Comparison of ENCODE assay signal across 21 cellular contexts in the genomic region with DNA sequence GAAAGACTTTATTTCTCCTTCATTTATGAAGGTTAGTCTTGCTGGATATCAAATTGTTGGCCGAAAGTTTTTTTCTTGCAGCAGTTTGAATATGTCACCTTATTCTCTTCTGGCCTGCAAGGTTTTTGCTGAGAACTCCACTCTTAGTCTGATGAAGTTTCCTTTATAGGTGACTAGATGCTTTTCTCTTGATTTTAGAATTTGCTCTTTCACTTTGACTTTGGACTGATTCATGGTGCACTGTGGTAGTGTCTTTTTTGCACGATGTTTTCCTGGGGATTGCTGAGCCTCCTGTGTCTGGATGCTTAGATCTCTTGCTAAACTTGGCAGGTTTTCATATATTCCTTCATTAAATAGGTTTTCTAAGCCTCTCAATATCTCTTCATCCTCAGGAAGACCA. TPM values are rescaled to one million over a fixed set of nuclear protein-coding genes. Genes with fewer than 3 reads are reported as not detected.
DNase-seq lines count a peak whose midpoint lies in the region; ATAC-seq lines count a peak whose summit lies in the region.
"Had no signal": no experiment of that assay in that cellular context is flagged by ENCODE, and none has a peak within 500 bp of the region (broad histone marks: within the 10 kb centered on the region; RNA-seq: fewer than 3 reads in every experiment).

No MANE protein-coding gene starts in this region.

- ATAC-seq in HG03196 (IDR thresholded peaks at IDR 0.05; ENCODE audit: unreplicated experiment) = no peak
- ATAC-seq: CD8-positive, alpha-beta T cell; naive thymus-derived CD4-positive, alpha-beta T cell had no signal

- in situ Hi-C loops in GM23248 (cut with MboI) = no loop called here

- peaks cover 17% of the 10 kb centered on the region for H3K4me1 Mint-ChIP-seq in activated naive CD4-positive, alpha-beta T cell treated with anti-CD3 and anti-CD28 coated beads, Interleukin-2, amount 50 U/mL, for 24 hours
- H3K4me1 Mint-ChIP-seq in activated T-helper 1 cell treated with anti-CD3 and anti-CD28 coated beads, Interleukin-12 subunit alpha, Interleukin-12 subunit beta, Interleukin-2, Interleukin-4 antibody, amounts not matched to agents 30 ng/mL and 10 ng/mL and 1 ng/mL, durations not matched to agents 14 hours and 24 hours and 36 hours (ENCODE audit: low read depth) = peaks cover 64% of the 10 kb centered on the region
- H3K4me1 Mint-ChIP-seq in CD4-positive, alpha-beta memory T cell = peaks cover 7 to 28% (median 16%) of the 10 kb centered on the region in 4 donors
- H3K4me1 Mint-ChIP-seq: brain, IgD-negative memory B cell, memory B cell had no signal

- no peaks in the 10 kb centered on the region for H4K20me1 ChIP-seq in GM23248 (ENCODE audit: insufficient read depth)

- POLR2A ChIA-PET in CD4-positive, alpha-beta memory T cell (lab: Charles Lee; ENCODE audit: partially characterized antibody) = no interaction called here

- H3K9me2 ChIP-seq in GM23248 (ENCODE audit: insufficient read depth) = no peaks in the 10 kb centered on the region

- no peaks in the 10 kb centered on the region for H3K36me3 ChIP-seq in GM23248 (ENCODE audit: low read depth)
- no peaks in the 10 kb centered on the region for H3K36me3 ChIP-seq in CD4-positive, alpha-beta memory T cell (ENCODE audit: insufficient read depth, low read length)
- H3K36me3 ChIP-seq: stomach had no signal

- H2AFZ ChIP-seq in GM23248 = no peak overlapping the region

- H3K79me2 ChIP-seq in GM23248 (ENCODE audit: insufficient read depth) = peaks cover 99% of the 10 kb centered on the region

- peak overlapping the region; percentile 9 for H3K27ac Mint-ChIP-seq in activated naive CD4-positive, alpha-beta T cell treated with anti-CD3 and anti-CD28 coated beads, Interleukin-2, amount 50 U/mL, for 24 hours
- H3K27ac Mint-ChIP-seq in activated T-helper 1 cell treated with anti-CD3 and anti-CD28 coated beads, Interleukin-12 subunit alpha, Interleukin-12 subunit beta, Interleukin-2, Interleukin-4 antibody, amounts not matched to agents 30 ng/mL and 10 ng/mL and 1 ng/mL, durations not matched to agents 14 hours and 24 hours and 36 hours = peak overlapping the region; percentile 83
- H3K27ac Mint-ChIP-seq in CD4-positive, alpha-beta memory T cell = no peak overlapping the region
- H3K27ac Mint-ChIP-seq: brain; CD8-positive, alpha-beta T cell; IgD-negative memory B cell; memory B cell had no signal

- H3K4me3 ChIP-seq in GM23248 = no peak overlapping the region
- H3K4me3 ChIP-seq in CD4-positive, alpha-beta memory T cell (ENCODE audit: low read length in 2 of 2) = no peak overlapping the region
- H3K4me3 ChIP-seq: coronary artery, stomach had no signal

- no peak overlapping the region for H3K4me2 ChIP-seq in GM23248 (ENCODE audit: unreplicated experiment)

- H3K4me3 Mint-ChIP-seq in activated naive CD4-positive, alpha-beta T cell treated with anti-CD3 and anti-CD28 coated beads, Interleukin-2, amount 50 U/mL, for 24 hours = peak overlapping the region; percentile 32
- peak overlapping the region; percentile 65 for H3K4me3 Mint-ChIP-seq in activated T-helper 1 cell treated with anti-CD3 and anti-CD28 coated beads, Interleukin-12 subunit alpha, Interleukin-12 subunit beta, Interleukin-2, Interleukin-4 antibody, amounts not matched to agents 30 ng/mL and 10 ng/mL and 1 ng/mL, durations not matched to agents 14 hours and 24 hours and 36 hours
- H3K4me3 Mint-ChIP-seq in CD4-positive, alpha-beta memory T cell = peak overlapping the region in 2 of 8 donors; percentile 31 to 33
- H3K4me3 Mint-ChIP-seq: brain; CD8-positive, alpha-beta T cell; IgD-negative memory B cell; memory B cell had no signal

- no peak overlapping the region for H3K9ac ChIP-seq in GM23248

- H3K36me3 Mint-ChIP-seq in activated naive CD4-positive, alpha-beta T cell treated with anti-CD3 and anti-CD28 coated beads, Interleukin-2, amount 50 U/mL, for 24 hours = peaks cover 1% of the 10 kb centered on the region
- H3K36me3 Mint-ChIP-seq in activated T-helper 1 cell treated with anti-CD3 and anti-CD28 coated beads, Interleukin-12 subunit alpha, Interleukin-12 subunit beta, Interleukin-2, Interleukin-4 antibody, amounts not matched to agents 30 ng/mL and 10 ng/mL and 1 ng/mL, durations not matched to agents 14 hours and 24 hours and 36 hours (ENCODE audit: low read depth) = peaks cover 3% of the 10 kb centered on the region
- H3K36me3 Mint-ChIP-seq in CD4-positive, alpha-beta memory T cell = no peaks in the 10 kb centered on the region
- H3K36me3 Mint-ChIP-seq: brain; CD8-positive, alpha-beta T cell; IgD-negative memory B cell; memory B cell had no signal

- peaks cover 1% of the 10 kb centered on the region for H3K27me3 Mint-ChIP-seq in activated naive CD4-positive, alpha-beta T cell treated with anti-CD3 and anti-CD28 coated beads, Interleukin-2, amount 50 U/mL, for 24 hours
- H3K27me3 Mint-ChIP-seq in activated T-helper 1 cell treated with anti-CD3 and anti-CD28 coated beads, Interleukin-12 subunit alpha, Interleukin-12 subunit beta, Interleukin-2, Interleukin-4 antibody, amounts not matched to agents 30 ng/mL and 10 ng/mL and 1 ng/mL, durations not matched to agents 14 hours and 24 hours and 36 hours (ENCODE audit: insufficient read depth) = no peaks in the 10 kb centered on the region
- H3K27me3 Mint-ChIP-seq in CD4-positive, alpha-beta memory T cell = peaks cover 3 to 7% of the 10 kb centered on the region in 2 donors

- CTCF ChIA-PET in CD4-positive, alpha-beta memory T cell (lab: Charles Lee; ENCODE audit: partially characterized antibody) = no interaction called here

- no peak for DNase-seq in activated naive CD4-positive, alpha-beta T cell treated with Interleukin-2 at 50 U/mL for 16 hours
- peak; percentile 29 for DNase-seq in GM23248
- no peak for DNase-seq in activated T-helper 1 cell treated with anti-CD3 and anti-CD28 coated beads, Interleukin-12 subunit alpha, Interleukin-12 subunit beta, Interleukin-2, Interleukin-4 antibody, amounts not matched to agents 30 ng/mL and 10 ng/mL and 1 ng/mL, durations not matched to agents 14 hours and 24 hours and 36 hours (ENCODE audit: low spot score)
- no peak for DNase-seq in CD4-positive, alpha-beta memory T cell
- no peak for DNase-seq in middle frontal gyrus (ENCODE audit: extremely low spot score, low spot score)
- DNase-seq in NCI-H345 treated with DMSO at 0.1 percent for 48 hours (lab: John Stamatoyannopoulos, UW; ENCODE audit: unreplicated experiment) = no peak
- DNase-seq: CD8-positive, alpha-beta T cell; DMS79; foreskin melanocyte; kidney glomerular epithelial cell; MM.1S; naive thymus-derived CD4-positive, alpha-beta T cell; NCI-H1694 treated with DMSO at 0.1 percent for 48 hours; NCI-H345; stomach had no signal

- peaks cover 22% of the 10 kb centered on the region for H3F3A ChIP-seq in GM23248 (ENCODE audit: insufficient read depth)

- peaks cover 18% of the 10 kb centered on the region for H3K4me1 ChIP-seq in GM23248 (ENCODE audit: insufficient read depth)
- peaks cover 4% of the 10 kb centered on the region for H3K4me1 ChIP-seq in CD4-positive, alpha-beta memory T cell (ENCODE audit: insufficient read depth, low read length)
- H3K4me1 ChIP-seq: stomach had no signal

- no peaks in the 10 kb centered on the region for H3K27me3 ChIP-seq in GM23248 (replicated peaks; ENCODE audit: insufficient read depth)
- H3K27me3 ChIP-seq in CD4-positive, alpha-beta memory T cell (ENCODE audit: insufficient read depth, low read length) = no peaks in the 10 kb centered on the region

- H3K9me3 ChIP-seq in GM23248 (ENCODE audit: low read depth) = no peaks in the 10 kb centered on the region
- no peaks in the 10 kb centered on the region for H3K9me3 ChIP-seq in CD4-positive, alpha-beta memory T cell (ENCODE audit: control insufficient read depth in 1 of 2, low read length in 2 of 2)
- H3K9me3 ChIP-seq: stomach had no signal

- intact Hi-C loops in activated T-helper 1 cell treated with anti-CD3 and anti-CD28 coated beads, Interleukin-12 subunit alpha, Interleukin-12 subunit beta, Interleukin-2, Interleukin-4 antibody, amounts not matched to agents 30 ng/mL and 10 ng/mL and 1 ng/mL, durations not matched to agents 14 hours and 24 hours and 36 hours (cut with micrococcal nuclease) = loop anchor here (1.0 to 5.0 kb wide), 10 partner anchors 8 to 278 kb away; partner anchors contain the start of genes CEP72 and EXOC3
- intact Hi-C loops in CD4-positive, alpha-beta memory T cell (cut with micrococcal nuclease) = no loop called here

- WGBS in GM23248 (ENCODE audit: low coverage in 1 of 2, low lambda C conversion rate in 2 of 2, missing lambda C conversion rate in 2 of 2), 2 experiments = 48 to 50% methylated on average over 2 of the region's 2 CpGs

- no peak overlapping the region for H3K27ac ChIP-seq in GM23248
- no peak overlapping the region for H3K27ac ChIP-seq in CD4-positive, alpha-beta memory T cell (ENCODE audit: low read depth, low read length)
- H3K27ac ChIP-seq: coronary artery, stomach had no signal

- H3K9me3 Mint-ChIP-seq in activated naive CD4-positive, alpha-beta T cell treated with anti-CD3 and anti-CD28 coated beads, Interleukin-2, amount 50 U/mL, for 24 hours = no peaks in the 10 kb centered on the region
- H3K9me3 Mint-ChIP-seq in activated T-helper 1 cell treated with anti-CD3 and anti-CD28 coated beads, Interleukin-12 subunit alpha, Interleukin-12 subunit beta, Interleukin-2, Interleukin-4 antibody, amounts not matched to agents 30 ng/mL and 10 ng/mL and 1 ng/mL, durations not matched to agents 14 hours and 24 hours and 36 hours = no peaks in the 10 kb centered on the region
- H3K9me3 Mint-ChIP-seq in CD4-positive, alpha-beta memory T cell = no peaks in the 10 kb centered on the region
- H3K9me3 Mint-ChIP-seq: CD8-positive, alpha-beta T cell; memory B cell; naive thymus-derived CD4-positive, alpha-beta T cell had no signal

RNA-seq across cellular contexts. Expression of gene AHRR, which starts 12.4 kb away (rescaled TPM):
- total RNA-seq in GM23248 (2014; rRNA removed; shearing (Covaris generic)) = 33.7 and 40.0 TPM in 2 replicates
- 11.9 and 13.2 TPM in 2 replicates for polyA plus RNA-seq in GM23248 (2016; fragmentation: Nextera tagmentation; extraction: Ambion mirVana)
- total RNA-seq in activated T-helper 1 cell treated with anti-CD3 and anti-CD28 coated beads, Interleukin-12 subunit alpha, Interleukin-12 subunit beta, Interleukin-2, Interleukin-4 antibody, amounts not matched to agents 30 ng/mL and 10 ng/mL and 1 ng/mL, durations not matched to agents 14 hours and 24 hours and 36 hours = 22.7 and 23.7 TPM in 2 replicates
- total RNA-seq in CD4-positive, alpha-beta memory T cell = 1 to 10 TPM; 1.2 to 2.7 TPM
- under 1 TPM; 0.23 to 0.32 TPM for polyA plus RNA-seq in CD4-positive, alpha-beta memory T cell

Comparison
In these comparisons a context has a peak if more than half of its experiments do, and no peak if none do; other contexts are left out.
1. H3K27ac Mint-ChIP-seq: peak in activated naive CD4-positive, alpha-beta T cell treated with anti-CD3 and anti-CD28 coated beads, Interleukin-2, amount 50 U/mL, for 24 hours (single experiment) and activated T-helper 1 cell treated with anti-CD3 and anti-CD28 coated beads, Interleukin-12 subunit alpha, Interleukin-12 subunit beta, Interleukin-2, Interleukin-4 antibody, amounts not matched to agents 30 ng/mL and 10 ng/mL and 1 ng/mL, durations not matched to agents 14 hours and 24 hours and 36 hours (single experiment); none in CD4-positive, alpha-beta memory T cell (0 of 7).